ENCODE assay signal across 20 cellular contexts in genomic region chrX:13419918-13420317, GRCh38.
A peak's percentile ranks its signal among the peaks of the same experiment; 100 is the strongest.
DNase-seq lines count a peak whose midpoint lies in the region; ATAC-seq and TF ChIP-seq lines count a peak whose summit lies in the region.
"Had no signal": no experiment of that assay in that cellular context is flagged by ENCODE, and none has a peak within 500 bp of the region (broad histone marks: within the 10 kb centered on the region; RNA-seq: fewer than 3 reads in every experiment).

No MANE protein-coding gene starts in this region.

- H3K9me3 ChIP-seq in SK-N-SH, result no peaks in the 10 kb centered on the region
- H3K9me3 ChIP-seq in OCI-LY3 (ENCODE audit: insufficient read depth, low read length), result no peaks in the 10 kb centered on the region
- H3K9me3 ChIP-seq: BE2C had no signal

- H3K4me1 Mint-ChIP-seq in naive B cell, result peaks cover 37 to 65% (median 57%) of the 10 kb centered on the region in 3 donors

- H3K36me3 ChIP-seq in SK-N-SH (replicated peaks in 1 of 2; ENCODE audit: control insufficient read depth in 1 of 2, insufficient read depth in 2 of 2, low read length in 1 of 2), result no peaks in the 10 kb centered on the region
- H3K36me3 ChIP-seq in OCI-LY3 (replicated peaks; ENCODE audit: low read depth, low read length), result no peaks in the 10 kb centered on the region
- H3K36me3 ChIP-seq: BE2C had no signal

- H4K20me1 ChIP-seq in SK-N-SH (ENCODE audit: insufficient read depth), result no peaks in the 10 kb centered on the region
- H4K20me1 ChIP-seq in OCI-LY3 (ENCODE audit: insufficient read depth, low read length), result no peaks in the 10 kb centered on the region

- H3K27ac ChIP-seq in SK-N-SH (ENCODE audit: low read depth in 2 of 2, low read length in 1 of 2) (peak overlapping the region; percentile 81 to 85; a peak in 3 of 4 replicates), OCI-LY3 (ENCODE audit: low read length) (no peak overlapping the region)
- H3K27ac ChIP-seq: 22Rv1 had no signal

- H3K27me3 ChIP-seq in SK-N-SH (ENCODE audit: insufficient read depth), result no peaks in the 10 kb centered on the region
- H3K27me3 ChIP-seq in OCI-LY3 (ENCODE audit: low read depth, low read length), result no peaks in the 10 kb centered on the region
- H3K27me3 ChIP-seq: BE2C had no signal

- DNase-seq in SK-N-SH, result no peak
- no peak for DNase-seq in naive B cell
- no peak for DNase-seq in NOMO-1 (lab: John Stamatoyannopoulos, UW; ENCODE audit: unreplicated experiment in 2 of 2)
- no peak for DNase-seq in stimulated activated CD4-positive, alpha-beta T cell treated with anti-CD3 and anti-CD28 coated beads, Interleukin-12 subunit alpha, Interleukin-12 subunit beta, amount 100 ng/mL, for 4 hours
- DNase-seq: BE2C; CD8-positive, alpha-beta T cell; DMS79; H7; MV-4-11; NCI-H1417 treated with DMSO at 0.1 percent for 48 hours; NCI-H2029; NCI-H2171; NCI-H446; NK-92 treated with Interleukin-12 subunit alpha and Interleukin-12 subunit beta, amount 100 ng/mL, for 24 hours; T-cell had no signal

- H3K9me2 ChIP-seq in SK-N-SH, result no peaks in the 10 kb centered on the region

- H3K9me3 Mint-ChIP-seq in naive B cell, result peaks cover 0 to 19% (median 5%) of the 10 kb centered on the region in 7 donors
- H3K9me3 Mint-ChIP-seq: CD8-positive, alpha-beta T cell; T-cell had no signal

- no peak for TF ChIP-seq RAD21 in SK-N-SH (IDR thresholded peaks at IDR 0.05; ENCODE audit: low read length)

- H3K36me3 Mint-ChIP-seq in naive B cell, result peaks cover 7 to 8% of the 10 kb centered on the region in 2 donors
- H3K36me3 Mint-ChIP-seq: CD8-positive, alpha-beta T cell; T-cell had no signal

- H2AFZ ChIP-seq in SK-N-SH (ENCODE audit: low read depth) (no peak overlapping the region), OCI-LY3 (ENCODE audit: low read depth, low read length) (no peak overlapping the region)

- TF ChIP-seq CTCF in SK-N-SH (IDR thresholded peaks at IDR 0.05), result no peak
- TF ChIP-seq CTCF in OCI-LY3 (IDR thresholded peaks at IDR 0.05; ENCODE audit: low read depth, low read length), result no peak

- H3K79me2 ChIP-seq in SK-N-SH (ENCODE audit: insufficient read depth) (no peaks in the 10 kb centered on the region), OCI-LY3 (ENCODE audit: low read length) (no peaks in the 10 kb centered on the region)

- peaks cover 0 to 7% (median 0%) of the 10 kb centered on the region in 3 donors for H3K27me3 Mint-ChIP-seq in naive B cell

- CTCF ChIA-PET in SK-N-SH (lab: Yijun Ruan, JAX), result no interaction called here

- no peak overlapping the region; the same call in 1 of the 2 replicates for H3K4me2 ChIP-seq in SK-N-SH
- peak overlapping the region; percentile 24; the same call in 1 of the 2 replicates for H3K4me2 ChIP-seq in OCI-LY3 (ENCODE audit: low read length)

- 75% methylated on average over 9 of the region's 9 CpGs for WGBS in SK-N-SH (ENCODE audit: low lambda C conversion rate)

- H3K27ac Mint-ChIP-seq in naive B cell, result peak overlapping the region; percentile 70 to 92 (median 86)
- H3K27ac Mint-ChIP-seq: CD8-positive, alpha-beta T cell; T-cell had no signal

- no peak for ATAC-seq in SK-N-SH treated with all-trans-retinoic acid at 6 μM for 48 hours
- peak; percentile 62 to 64 for ATAC-seq in naive B cell (ENCODE audit: low read depth in 2 of 2)
- no peak for ATAC-seq in HG03432 (IDR thresholded peaks at IDR 0.05; ENCODE audit: unreplicated experiment)
- ATAC-seq in HG02759 (IDR thresholded peaks at IDR 0.05; ENCODE audit: unreplicated experiment), result no peak
- ATAC-seq: CD8-positive, alpha-beta T cell; T-cell had no signal

- H3K9ac ChIP-seq in SK-N-SH (no peak overlapping the region), OCI-LY3 (ENCODE audit: low read length) (no peak overlapping the region)

- H3K4me3 Mint-ChIP-seq in naive B cell, result peak overlapping the region; percentile 20 to 85 (median 68)
- H3K4me3 Mint-ChIP-seq: CD8-positive, alpha-beta T cell; T-cell had no signal

- H3F3A ChIP-seq in SK-N-SH (replicated peaks; ENCODE audit: insufficient read depth), result peaks cover 20% of the 10 kb centered on the region

- POLR2A ChIA-PET in SK-N-SH (lab: Yijun Ruan, JAX), result no interaction called here

- H3K4me1 ChIP-seq in SK-N-SH (ENCODE audit: control insufficient read depth in 1 of 2, insufficient read depth in 2 of 2, low read depth in 1 of 2, low read length in 1 of 2) (peaks cover 3 to 20% of the 10 kb centered on the region in 2 experiments), OCI-LY3 (ENCODE audit: low read length) (no peaks in the 10 kb centered on the region)

- no peak for TF ChIP-seq EP300 in SK-N-SH (IDR thresholded peaks at IDR 0.05; ENCODE audit: borderline replicate concordance in 1 of 2, low read depth in 1 of 2, low read length in 1 of 2)

- H3K4me3 ChIP-seq in SK-N-SH (ENCODE audit: low read depth in 2 of 2, low read length in 1 of 2) (no peak overlapping the region), OCI-LY3 (ENCODE audit: low read length) (no peak overlapping the region)

TF ChIP-seq in SK-N-SH, 30 proteins besides CTCF, POLR2A, EP300 and RAD21 (continues in another document):
- TF ChIP-seq, protein P1, sequence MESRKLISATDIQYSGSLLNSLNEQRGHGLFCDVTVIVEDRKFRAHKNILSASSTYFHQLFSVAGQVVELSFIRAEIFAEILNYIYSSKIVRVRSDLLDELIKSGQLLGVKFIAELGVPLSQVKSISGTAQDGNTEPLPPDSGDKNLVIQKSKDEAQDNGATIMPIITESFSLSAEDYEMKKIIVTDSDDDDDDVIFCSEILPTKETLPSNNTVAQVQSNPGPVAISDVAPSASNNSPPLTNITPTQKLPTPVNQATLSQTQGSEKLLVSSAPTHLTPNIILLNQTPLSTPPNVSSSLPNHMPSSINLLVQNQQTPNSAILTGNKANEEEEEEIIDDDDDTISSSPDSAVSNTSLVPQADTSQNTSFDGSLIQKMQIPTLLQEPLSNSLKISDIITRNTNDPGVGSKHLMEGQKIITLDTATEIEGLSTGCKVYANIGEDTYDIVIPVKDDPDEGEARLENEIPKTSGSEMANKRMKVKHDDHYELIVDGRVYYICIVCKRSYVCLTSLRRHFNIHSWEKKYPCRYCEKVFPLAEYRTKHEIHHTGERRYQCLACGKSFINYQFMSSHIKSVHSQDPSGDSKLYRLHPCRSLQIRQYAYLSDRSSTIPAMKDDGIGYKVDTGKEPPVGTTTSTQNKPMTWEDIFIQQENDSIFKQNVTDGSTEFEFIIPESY (IDR thresholded peaks at IDR 0.05; ENCODE audit: borderline replicate concordance, low read depth), result no peak
- TF ChIP-seq USF2 (IDR thresholded peaks at IDR 0.05; ENCODE audit: borderline replicate concordance, low read depth, low read length) (no peak), MXI1 (IDR thresholded peaks at IDR 0.05; ENCODE audit: low read depth, low read length) (no peak), MEF2A (IDR thresholded peaks at IDR 0.05; ENCODE audit: borderline replicate concordance, low read depth) (no peak)

TF ChIP-seq in SK-N-SH treated with all-trans-retinoic acid at 6 μM for 48 hours, 23 proteins besides CTCF, POLR2A, EP300 and RAD21 (continues in another document):
- TF ChIP-seq SNAI2 (CRISPR knock-in tag; IDR thresholded peaks at IDR 0.05) (no peak), TSHZ2 (CRISPR knock-in tag; IDR thresholded peaks at IDR 0.05) (no peak), CSDC2 (CRISPR knock-in tag; IDR thresholded peaks at IDR 0.05) (no peak), PPARA (CRISPR knock-in tag; IDR thresholded peaks at IDR 0.05; ENCODE audit: borderline replicate concordance) (no peak), ZNF8 (CRISPR knock-in tag; IDR thresholded peaks at IDR 0.05) (no peak), ARNTL (CRISPR knock-in tag; IDR thresholded peaks at IDR 0.05; ENCODE audit: borderline replicate concordance, low read depth) (no peak), ZNF70 (CRISPR knock-in tag; IDR thresholded peaks at IDR 0.05) (no peak)
- TF ChIP-seq, protein P2, sequence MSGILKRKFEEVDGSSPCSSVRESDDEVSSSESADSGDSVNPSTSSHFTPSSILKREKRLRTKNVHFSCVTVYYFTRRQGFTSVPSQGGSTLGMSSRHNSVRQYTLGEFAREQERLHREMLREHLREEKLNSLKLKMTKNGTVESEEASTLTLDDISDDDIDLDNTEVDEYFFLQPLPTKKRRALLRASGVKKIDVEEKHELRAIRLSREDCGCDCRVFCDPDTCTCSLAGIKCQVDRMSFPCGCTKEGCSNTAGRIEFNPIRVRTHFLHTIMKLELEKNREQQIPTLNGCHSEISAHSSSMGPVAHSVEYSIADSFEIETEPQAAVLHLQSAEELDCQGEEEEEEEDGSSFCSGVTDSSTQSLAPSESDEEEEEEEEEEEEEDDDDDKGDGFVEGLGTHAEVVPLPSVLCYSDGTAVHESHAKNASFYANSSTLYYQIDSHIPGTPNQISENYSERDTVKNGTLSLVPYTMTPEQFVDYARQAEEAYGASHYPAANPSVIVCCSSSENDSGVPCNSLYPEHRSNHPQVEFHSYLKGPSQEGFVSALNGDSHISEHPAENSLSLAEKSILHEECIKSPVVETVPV (CRISPR knock-in tag; IDR thresholded peaks at IDR 0.05), result no peak

Comparison
In these comparisons a context has a peak if more than half of its experiments do, and no peak if none do; other contexts are left out.
1. ATAC-seq: peak in naive B cell (2 of 2); none in SK-N-SH treated with all-trans-retinoic acid at 6 μM for 48 hours (single experiment), HG03432 (single experiment) and HG02759 (single experiment).